8 cellular contexts compared by ENCODE assay signal in genomic region chr12:33439587-33440011, GRCh38. TPM values are rescaled to one million over a fixed set of nuclear protein-coding genes. Genes with fewer than 3 reads are reported as not detected.
A peak's percentile ranks its signal among the peaks of the same experiment; 100 is the strongest.
DNase-seq lines count a peak whose midpoint lies in the region; ATAC-seq and TF ChIP-seq lines count a peak whose summit lies in the region.

SYT10 (minus strand) TSS chr12:33439819; CDS start chr12:33439522, 297 bp downstream.

- H3K36me3 ChIP-seq in ES-I3 (ENCODE audit: insufficient read depth, low read length): no peaks in the 10 kb centered on the region
- no peaks in the 10 kb centered on the region for H3K36me3 ChIP-seq in esophagus squamous epithelium
- H3K36me3 ChIP-seq in osteoblast (ENCODE audit: insufficient read depth, low read length): no peaks in the 10 kb centered on the region

- no peak for ATAC-seq in left colon

- intact Hi-C loops in esophagus squamous epithelium (cut with DNase I) (no loop called here), left colon (cut with DNase I, micrococcal nuclease) (no loop called here)

- no peaks in the 10 kb centered on the region for H4K20me1 ChIP-seq in osteoblast (ENCODE audit: insufficient read depth, low read length)

- H3K4me1 ChIP-seq in ES-I3 (ENCODE audit: insufficient read depth, low read length) (peaks cover 6% of the 10 kb centered on the region; the same call in 1 of the 2 replicates), esophagus squamous epithelium (peaks cover 3 to 21% (median 5%) of the 10 kb centered on the region in 3 donors), osteoblast (ENCODE audit: insufficient read depth, low read length) (no peaks in the 10 kb centered on the region)

- DNase-seq in NCI-H345 (lab: John Stamatoyannopoulos, UW): peak; percentile 86
- no peak for DNase-seq in esophagus squamous epithelium (lab: John Stamatoyannopoulos, UW)
- peak; percentile 75 for DNase-seq in osteoblast (ENCODE audit: insufficient read length, low spot score, missing footprints)
- DNase-seq in SK-N-DZ (ENCODE audit: low spot score): no peak
- DNase-seq in activated CD4-positive, CD25-positive, alpha-beta regulatory T cell (lab: John Stamatoyannopoulos, UW): no peak
- DNase-seq in T-helper 9 cell: no peak
- no peak for DNase-seq in left colon

- WGBS in esophagus squamous epithelium, 2 donors: 2% methylated on average over 13 of the region's 49 CpGs; no CpG with 5 or more reads in 1 of the 2 donors

- no peak within 1 kb of the TSS for H3K27ac ChIP-seq in esophagus squamous epithelium
- H3K27ac ChIP-seq in osteoblast (ENCODE audit: low read depth, low read length): no peak within 1 kb of the TSS

- no peak for TF ChIP-seq POLR2A in esophagus squamous epithelium (IDR thresholded peaks at IDR 0.05)

- H2AFZ ChIP-seq in osteoblast (ENCODE audit: low read length): peak within 1 kb of the TSS; percentile 82

- H3K9me3 ChIP-seq in ES-I3 (ENCODE audit: control insufficient read depth, insufficient read depth, low read length) (no peaks in the 10 kb centered on the region), esophagus squamous epithelium (no peaks in the 10 kb centered on the region), osteoblast (ENCODE audit: low read depth, low read length) (no peaks in the 10 kb centered on the region)

- H3K79me2 ChIP-seq in osteoblast (ENCODE audit: insufficient read depth, low read length): no peaks in the 10 kb centered on the region

- H3K4me2 ChIP-seq in osteoblast (ENCODE audit: insufficient read depth, low read length): peak within 1 kb of the TSS; percentile 79

- H3K27me3 ChIP-seq in esophagus squamous epithelium (peaks cover 0 to 50% (median 0%) of the 10 kb centered on the region in 4 donors), osteoblast (ENCODE audit: insufficient read depth, low read length) (peaks cover 10% of the 10 kb centered on the region)

- H3K4me3 ChIP-seq in esophagus squamous epithelium (peak within 1 kb of the TSS; percentile 39 to 66 (median 55)), osteoblast (ENCODE audit: insufficient read depth, low read length) (peak within 1 kb of the TSS; percentile 70)

- no peak for TF ChIP-seq CTCF in esophagus squamous epithelium (IDR thresholded peaks at IDR 0.05)
- TF ChIP-seq CTCF in osteoblast (IDR thresholded peaks at IDR 0.05; ENCODE audit: extremely low read depth, low read depth, low read length): no peak

- peak within 1 kb of the TSS; percentile 59 for H3K9ac ChIP-seq in ES-I3 (ENCODE audit: low read depth, low read length)

RNA-seq across cellular contexts. Expression of gene SYT10, which starts in this region (rescaled TPM):
- total RNA-seq in esophagus squamous epithelium: not detected
- not detected in 2 replicates for total RNA-seq in osteoblast
- polyA plus RNA-seq in SK-N-DZ (2014; cell fraction: cytosol; rRNA removed): not detected in 2 replicates
- polyA plus RNA-seq in SK-N-DZ (2014; cell fraction: nucleus; rRNA removed): not detected in 2 replicates
- under 1 TPM; 0.31 to 0.34 TPM for total RNA-seq in left colon

Comparison
In these comparisons a context has a peak if more than half of its experiments do, and no peak if none do; other contexts are left out.
1. Peak in DNase-seq, H3K4me3 ChIP-seq and H3K4me2 ChIP-seq in osteoblast; RNA of the gene not detected or under 1 TPM.